8 cellular contexts compared by ENCODE assay signal in the genomic region with DNA sequence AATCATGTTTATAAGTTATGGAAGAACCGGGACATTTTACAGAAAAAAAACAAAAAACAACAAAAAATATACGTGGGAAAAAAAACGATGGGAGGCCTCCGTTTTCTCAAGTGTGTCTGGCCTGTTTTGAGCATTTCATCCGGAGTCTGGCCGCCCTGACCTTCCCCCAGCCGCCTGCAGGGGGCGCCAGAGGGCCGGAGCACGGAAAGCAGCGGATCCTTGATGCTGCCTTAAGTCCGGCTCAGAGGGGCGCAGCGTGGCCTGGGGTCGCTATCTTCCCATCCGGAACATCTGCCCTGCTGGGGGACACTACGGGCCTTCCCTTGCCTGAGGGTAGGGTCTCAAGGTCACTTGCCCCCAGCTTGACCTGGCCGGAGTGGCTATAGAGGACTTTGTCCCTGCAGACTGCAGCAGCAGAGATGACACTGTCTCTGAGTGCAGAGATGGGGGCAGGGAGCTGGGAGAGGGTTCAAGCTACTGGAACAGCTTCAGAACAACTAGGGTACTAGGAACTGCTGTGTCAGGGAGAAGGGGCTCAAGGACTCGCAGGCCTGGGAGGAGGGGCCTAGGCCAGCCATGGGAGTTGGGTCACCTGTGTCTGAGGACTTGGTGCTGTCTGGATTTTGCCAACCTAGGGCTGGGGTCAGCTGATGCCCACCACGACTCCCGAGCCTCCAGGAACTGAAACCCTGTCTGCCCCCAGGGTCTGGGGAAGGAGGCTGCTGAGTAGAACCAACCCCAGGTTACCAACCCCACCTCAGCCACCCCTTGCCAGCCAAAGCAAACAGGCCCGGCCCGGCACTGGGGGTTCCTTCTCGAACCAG. TPM values are rescaled to one million over a fixed set of nuclear protein-coding genes. Genes with fewer than 3 reads are reported as not detected.
DNase-seq lines count a peak whose midpoint lies in the region; ATAC-seq and TF ChIP-seq lines count a peak whose summit lies in the region.

No MANE protein-coding gene starts in this region.

- no peak overlapping the region for H3K4me3 Mint-ChIP-seq in CD8-positive, alpha-beta T cell

- peak; percentile 55 to 85 (median 70) for DNase-seq in CD8-positive, alpha-beta T cell
- DNase-seq in HUDEP-2 (lab: John Stamatoyannopoulos, UW; ENCODE audit: unreplicated experiment in 76 of 76), result peak in 73 of 76 experiments; percentile 5 to 96 (median 69)
- DNase-seq in SJCRH30, result peak; percentile 56 to 74
- DNase-seq in activated gamma-delta T cell treated with anti-CD3 and anti-CD28 coated beads, Interleukin-2, amount 50 U/mL, for 16 hours (ENCODE audit: low read depth), result peak; percentile 55
- peak; percentile 71 for DNase-seq in germinal center (ENCODE audit: low spot score)
- DNase-seq in upper lobe of right lung, result peak; percentile 85

- no peaks in the 10 kb centered on the region for H3K9me3 Mint-ChIP-seq in CD8-positive, alpha-beta T cell

- H3K79me2 ChIP-seq in parathyroid adenoma, result no peaks in the 10 kb centered on the region

- peaks cover 7% of the 10 kb centered on the region for H3K27me3 ChIP-seq in CD8-positive, alpha-beta T cell (ENCODE audit: insufficient read depth, low read length)
- no peaks in the 10 kb centered on the region for H3K27me3 ChIP-seq in SJCRH30
- no peaks in the 10 kb centered on the region for H3K27me3 ChIP-seq in parathyroid adenoma (ENCODE audit: control insufficient read depth, insufficient read depth, low read length)
- H3K27me3 ChIP-seq in upper lobe of right lung, result peaks cover 5% of the 10 kb centered on the region

- H3K36me3 ChIP-seq in CD8-positive, alpha-beta T cell (ENCODE audit: insufficient read depth, low read length), result peaks cover 9% of the 10 kb centered on the region
- H3K36me3 ChIP-seq in SJCRH30 (peaks cover 31% of the 10 kb centered on the region), parathyroid adenoma (ENCODE audit: control insufficient read depth, insufficient read depth, low read length) (no peaks in the 10 kb centered on the region), upper lobe of right lung (peaks cover 34% of the 10 kb centered on the region)

- no peak overlapping the region for H2AFZ ChIP-seq in parathyroid adenoma

- peaks cover 12% of the 10 kb centered on the region for H3K4me1 Mint-ChIP-seq in CD8-positive, alpha-beta T cell (ENCODE audit: low read depth)

- peaks cover 43% of the 10 kb centered on the region for H3K36me3 Mint-ChIP-seq in CD8-positive, alpha-beta T cell

- peaks cover 23% of the 10 kb centered on the region for H3K27me3 Mint-ChIP-seq in CD8-positive, alpha-beta T cell (ENCODE audit: low read depth)

- no peaks in the 10 kb centered on the region for H3K9me3 ChIP-seq in CD8-positive, alpha-beta T cell (ENCODE audit: low read length)
- no peaks in the 10 kb centered on the region for H3K9me3 ChIP-seq in SJCRH30 (replicated peaks)
- no peaks in the 10 kb centered on the region for H3K9me3 ChIP-seq in parathyroid adenoma (ENCODE audit: control insufficient read depth, low read length)
- no peaks in the 10 kb centered on the region for H3K9me3 ChIP-seq in upper lobe of right lung

- POLR2A ChIA-PET in CD8-positive, alpha-beta T cell (lab: Charles Lee), result no interaction called here

- H3K27ac ChIP-seq in CD8-positive, alpha-beta T cell (ENCODE audit: low read depth, low read length), result no peak overlapping the region
- H3K27ac ChIP-seq in SJCRH30 (no peak overlapping the region), parathyroid adenoma (no peak overlapping the region), upper lobe of right lung (no peak overlapping the region)

- H3K4me3 ChIP-seq in CD8-positive, alpha-beta T cell (ENCODE audit: low read depth, low read length), result no peak overlapping the region
- no peak overlapping the region for H3K4me3 ChIP-seq in SJCRH30
- H3K4me3 ChIP-seq in parathyroid adenoma (ENCODE audit: low read depth, low read length), result no peak overlapping the region
- no peak overlapping the region for H3K4me3 ChIP-seq in upper lobe of right lung

- CTCF ChIA-PET in CD8-positive, alpha-beta T cell (lab: Charles Lee), result interaction anchor here (0.8 to 2.8 kb wide), 19 partner anchors 8 to 283 kb away, joined by 3 to 15 read pairs (median 4); no protein-coding TSS in a partner anchor

- intact Hi-C loops in CD8-positive, alpha-beta T cell (cut with DNase I, micrococcal nuclease), result loop anchor here (1.0 to 5.0 kb wide), 6 partner anchors 47 to 434 kb away; no protein-coding TSS in a partner anchor
- intact Hi-C loops in upper lobe of right lung (cut with DNase I), result loop anchor here (10.0 kb wide), 1 partner anchor 51 kb away; a partner anchor contains a TSS

- H3K27ac Mint-ChIP-seq in CD8-positive, alpha-beta T cell, result no peak overlapping the region

- TF ChIP-seq CTCF in CD8-positive, alpha-beta T cell (IDR thresholded peaks at IDR 0.05), result peak; percentile 94
- TF ChIP-seq CTCF in parathyroid adenoma (IDR thresholded peaks at IDR 0.05), result peak; percentile 99
- TF ChIP-seq CTCF in upper lobe of right lung (IDR thresholded peaks at IDR 0.05), result peak; percentile 99

- H3K9ac ChIP-seq in parathyroid adenoma, result no peak overlapping the region

- H3K4me2 ChIP-seq in parathyroid adenoma (ENCODE audit: low read length), result peak overlapping the region; percentile 53

- H3K4me1 ChIP-seq in CD8-positive, alpha-beta T cell (ENCODE audit: insufficient read depth, low read length), result peaks cover 12% of the 10 kb centered on the region
- 0 out of 2 replicates have a peak, but pooled peaks cover 3% of the 10 kb centered on the region for H3K4me1 ChIP-seq in SJCRH30
- H3K4me1 ChIP-seq in parathyroid adenoma, result peaks cover 4% of the 10 kb centered on the region
- H3K4me1 ChIP-seq in upper lobe of right lung, result no peaks in the 10 kb centered on the region

- ATAC-seq in CD8-positive, alpha-beta T cell, result peak; percentile 73
- ATAC-seq in upper lobe of right lung (peak; percentile 81), HG03442 (IDR thresholded peaks at IDR 0.05; ENCODE audit: unreplicated experiment) (no peak)

RNA-seq across cellular contexts. Expression of a gene that starts 1.8 kb away (rescaled TPM):
- total RNA-seq in CD8-positive, alpha-beta T cell, result 1 to 10 TPM; 5.0 TPM
- 4.5 and 6.5 TPM in 2 replicates for total RNA-seq in SJCRH30 (2014; rRNA removed; shearing (Covaris generic))
- 565 TPM for total RNA-seq in upper lobe of right lung

RNA-seq across cellular contexts. Expression of a gene that starts 10.6 kb away (rescaled TPM):
- total RNA-seq in CD8-positive, alpha-beta T cell, result not detected
- total RNA-seq in SJCRH30 (2014; rRNA removed; shearing (Covaris generic)), result 18.3 and 22.9 TPM in 2 replicates
- total RNA-seq in upper lobe of right lung, result 558 TPM

RNA-seq across cellular contexts. Expression of a gene that starts 12.8 kb away (rescaled TPM):
- total RNA-seq in CD8-positive, alpha-beta T cell, result 10 to 100 TPM; 25.8 to 27.4 TPM
- 104 and 110 TPM in 2 replicates for total RNA-seq in SJCRH30 (2014; rRNA removed; shearing (Covaris generic))
- total RNA-seq in upper lobe of right lung, result 52.4 TPM

RNA-seq across cellular contexts. Expression of a gene that starts 38.2 kb away (rescaled TPM):
- not detected for total RNA-seq in CD8-positive, alpha-beta T cell
- 0.20 TPM in 1 of 2 replicates, not detected in the other for total RNA-seq in SJCRH30 (2014; rRNA removed; shearing (Covaris generic))
- not detected for total RNA-seq in upper lobe of right lung

RNA-seq across cellular contexts. Expression of a gene that starts 42.0 kb away (rescaled TPM):
- not detected for total RNA-seq in CD8-positive, alpha-beta T cell
- not detected in 2 replicates for total RNA-seq in SJCRH30 (2014; rRNA removed; shearing (Covaris generic))
- 33.9 TPM for total RNA-seq in upper lobe of right lung

Comparison
In these comparisons a context has a peak if more than half of its experiments do, and no peak if none do; other contexts are left out.
1. RNA of a gene that starts 1.8 kb away (total RNA-seq): 565 TPM in upper lobe of right lung (single experiment); 4.5 to 6.5 TPM in SJCRH30 and 5.0 TPM in CD8-positive, alpha-beta T cell; every median in the first group is over 10 times any median in the second.
2. RNA of a gene that starts 10.6 kb away (total RNA-seq): 558 TPM in upper lobe of right lung (single experiment); 18.3 to 22.9 TPM in SJCRH30 and not detected in CD8-positive, alpha-beta T cell; every median in the first group is over 10 times any median in the second.
3. Peak in every context shown above with its lines, with median percentiles within 50 percentile points of each other: DNase-seq and CTCF ChIP-seq.